Comparison of ENCODE assay signal across 1 cellular context in the genomic region with DNA sequence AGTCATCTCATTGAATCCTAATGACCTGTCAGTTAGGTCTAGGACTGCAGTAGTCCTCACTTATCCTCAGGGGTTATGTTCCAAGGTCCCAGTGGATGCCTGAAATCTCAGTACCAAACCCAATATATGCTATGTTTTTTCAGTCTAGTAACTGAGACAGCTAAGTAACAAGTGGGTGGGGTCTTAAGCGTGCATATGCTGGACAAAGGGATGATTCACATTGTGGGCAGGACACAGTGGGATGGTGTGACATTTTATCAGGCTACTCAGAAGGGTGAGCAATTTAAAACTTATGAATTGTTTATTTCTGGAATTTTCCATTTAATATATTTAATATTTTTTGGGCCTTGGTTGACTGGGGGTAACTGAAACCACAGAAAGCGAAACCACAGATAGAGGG.
TF ChIP-seq lines count a peak whose summit lies in the region.

No MANE protein-coding gene starts in this region.

TF ChIP-seq in IMR-90, 13 proteins besides CTCF, POLR2A, EP300 and RAD21:
- TF ChIP-seq SMC3 (IDR thresholded peaks at IDR 0.05; ENCODE audit: low read depth, low read length), result no peak
- TF ChIP-seq BHLHE40 (IDR thresholded peaks at IDR 0.05; ENCODE audit: low read depth, low read length), result peak; percentile 42
